1 cellular context compared by ENCODE assay signal in the genomic region with DNA sequence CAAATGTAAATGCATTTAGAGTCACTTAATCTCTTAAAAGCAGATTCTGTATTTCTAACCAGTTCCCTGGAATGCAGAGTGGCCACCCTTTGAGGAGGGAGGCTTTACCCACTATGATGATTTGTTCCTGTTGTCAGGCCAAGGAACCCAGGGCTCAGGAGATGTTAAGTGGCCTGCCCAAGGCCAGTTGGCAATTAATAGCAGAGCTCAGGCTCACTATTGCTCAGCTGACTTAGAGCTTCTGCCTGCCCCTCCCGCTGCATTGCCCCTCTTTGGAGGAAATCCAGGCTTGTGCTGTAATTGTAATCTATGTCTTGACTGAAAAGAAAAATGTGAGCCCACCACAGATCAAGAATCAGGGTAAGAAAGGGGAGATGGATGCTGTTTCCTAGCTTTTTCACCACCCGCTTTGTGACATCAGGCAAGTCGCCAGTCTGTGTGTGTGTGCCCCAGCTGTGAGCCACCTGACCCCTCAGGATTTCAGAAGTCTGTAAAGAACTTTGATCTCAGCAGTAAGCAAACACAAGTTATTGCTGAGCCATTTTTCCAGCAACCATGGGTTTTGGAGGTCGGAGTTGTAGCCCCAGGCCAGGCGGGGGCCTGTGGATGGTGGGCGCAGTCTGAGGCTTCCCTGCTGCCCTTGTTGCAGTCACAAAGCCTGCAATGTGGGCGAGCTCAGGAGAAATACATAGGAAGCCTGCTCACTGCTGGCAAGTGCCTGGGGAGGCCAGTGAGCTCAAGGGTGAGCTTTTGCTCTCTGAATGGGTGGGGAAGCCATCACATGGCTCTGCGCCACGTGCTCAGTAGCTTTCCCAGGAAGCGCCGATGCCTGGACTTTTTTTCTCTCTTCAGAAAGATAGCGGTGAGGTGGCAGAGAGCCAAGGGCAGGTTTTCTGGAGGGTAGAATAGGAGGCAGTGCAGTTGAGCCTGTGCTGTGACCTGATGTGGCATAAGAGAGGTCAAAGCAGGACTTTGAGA.
TF ChIP-seq lines count a peak whose summit lies in the region.

No MANE protein-coding gene starts in this region.

TF ChIP-seq in HepG2, 621 proteins besides CTCF, POLR2A, EP300 and RAD21 (continued from another document and continues in another):
- TF ChIP-seq, protein P1, sequence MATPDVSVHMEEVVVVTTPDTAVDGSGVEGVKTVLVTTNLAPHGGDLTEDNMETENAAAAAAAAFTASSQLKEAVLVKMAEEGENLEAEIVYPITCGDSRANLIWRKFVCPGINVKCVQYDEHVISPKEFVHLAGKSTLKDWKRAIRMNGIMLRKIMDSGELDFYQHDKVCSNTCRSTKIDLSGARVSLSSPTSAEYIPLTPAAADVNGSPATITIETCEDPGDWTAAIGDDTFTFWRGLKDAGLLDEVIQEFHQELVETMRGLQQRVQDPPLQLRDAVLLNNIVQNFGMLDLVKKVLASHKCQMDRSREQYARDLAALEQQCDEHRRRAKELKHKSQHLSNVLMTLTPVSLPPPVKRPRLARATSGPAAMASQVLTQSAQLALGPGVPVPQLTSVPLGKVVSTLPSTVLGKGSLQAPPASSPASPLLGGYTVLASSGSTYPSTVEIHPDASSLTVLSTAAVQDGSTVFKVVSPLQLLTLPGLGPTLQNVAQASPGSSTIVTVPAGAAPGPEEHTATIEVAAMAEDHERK (CRISPR knock-in tag; IDR thresholded peaks at IDR 0.05; ENCODE audit: low read depth), result no peak
- TF ChIP-seq, protein P2, sequence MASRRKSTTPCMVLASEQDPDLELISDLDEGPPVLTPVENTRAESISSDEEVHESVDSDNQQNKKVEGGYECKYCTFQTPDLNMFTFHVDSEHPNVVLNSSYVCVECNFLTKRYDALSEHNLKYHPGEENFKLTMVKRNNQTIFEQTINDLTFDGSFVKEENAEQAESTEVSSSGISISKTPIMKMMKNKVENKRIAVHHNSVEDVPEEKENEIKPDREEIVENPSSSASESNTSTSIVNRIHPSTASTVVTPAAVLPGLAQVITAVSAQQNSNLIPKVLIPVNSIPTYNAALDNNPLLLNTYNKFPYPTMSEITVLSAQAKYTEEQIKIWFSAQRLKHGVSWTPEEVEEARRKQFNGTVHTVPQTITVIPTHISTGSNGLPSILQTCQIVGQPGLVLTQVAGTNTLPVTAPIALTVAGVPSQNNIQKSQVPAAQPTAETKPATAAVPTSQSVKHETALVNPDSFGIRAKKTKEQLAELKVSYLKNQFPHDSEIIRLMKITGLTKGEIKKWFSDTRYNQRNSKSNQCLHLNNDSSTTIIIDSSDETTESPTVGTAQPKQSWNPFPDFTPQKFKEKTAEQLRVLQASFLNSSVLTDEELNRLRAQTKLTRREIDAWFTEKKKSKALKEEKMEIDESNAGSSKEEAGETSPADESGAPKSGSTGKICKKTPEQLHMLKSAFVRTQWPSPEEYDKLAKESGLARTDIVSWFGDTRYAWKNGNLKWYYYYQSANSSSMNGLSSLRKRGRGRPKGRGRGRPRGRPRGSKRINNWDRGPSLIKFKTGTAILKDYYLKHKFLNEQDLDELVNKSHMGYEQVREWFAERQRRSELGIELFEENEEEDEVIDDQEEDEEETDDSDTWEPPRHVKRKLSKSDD (CRISPR knock-in tag; IDR thresholded peaks at IDR 0.05; ENCODE audit: low read depth), result peak; percentile 54; the same call in 1 of the 2 replicates
- TF ChIP-seq, protein P3, sequence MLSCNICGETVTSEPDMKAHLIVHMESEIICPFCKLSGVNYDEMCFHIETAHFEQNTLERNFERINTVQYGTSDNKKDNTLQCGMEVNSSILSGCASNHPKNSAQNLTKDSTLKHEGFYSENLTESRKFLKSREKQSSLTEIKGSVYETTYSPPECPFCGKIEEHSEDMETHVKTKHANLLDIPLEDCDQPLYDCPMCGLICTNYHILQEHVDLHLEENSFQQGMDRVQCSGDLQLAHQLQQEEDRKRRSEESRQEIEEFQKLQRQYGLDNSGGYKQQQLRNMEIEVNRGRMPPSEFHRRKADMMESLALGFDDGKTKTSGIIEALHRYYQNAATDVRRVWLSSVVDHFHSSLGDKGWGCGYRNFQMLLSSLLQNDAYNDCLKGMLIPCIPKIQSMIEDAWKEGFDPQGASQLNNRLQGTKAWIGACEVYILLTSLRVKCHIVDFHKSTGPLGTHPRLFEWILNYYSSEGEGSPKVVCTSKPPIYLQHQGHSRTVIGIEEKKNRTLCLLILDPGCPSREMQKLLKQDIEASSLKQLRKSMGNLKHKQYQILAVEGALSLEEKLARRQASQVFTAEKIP (CRISPR knock-in tag; IDR thresholded peaks at IDR 0.05; ENCODE audit: borderline replicate concordance), result no peak; the same call in 1 of the 2 replicates
- TF ChIP-seq HIVEP1 (CRISPR knock-in tag; IDR thresholded peaks at IDR 0.05) (peak; percentile 89; the same call in 1 of the 2 replicates), HNF4G (IDR thresholded peaks at IDR 0.05; ENCODE audit: borderline replicate concordance, low read depth, low read length) (peak; percentile 79; the same call in 1 of the 2 replicates), HNF4G (CRISPR knock-in tag; IDR thresholded peaks at IDR 0.05; ENCODE audit: borderline replicate concordance, low read depth) (peak; percentile 56; the same call in 1 of the 2 replicates), ZNF205 (CRISPR knock-in tag; IDR thresholded peaks at IDR 0.05) (no peak; the same call in 1 of the 2 replicates), MAZ (IDR thresholded peaks at IDR 0.05; ENCODE audit: borderline replicate concordance, low read depth, low read length) (no peak), MAZ (CRISPR knock-in tag; IDR thresholded peaks at IDR 0.05; ENCODE audit: low read depth) (no peak), ZNF788 (CRISPR knock-in tag; IDR thresholded peaks at IDR 0.05; ENCODE audit: borderline replicate concordance) (peak; percentile 20; the same call in 1 of the 2 replicates), KDM2A (CRISPR knock-in tag; IDR thresholded peaks at IDR 0.05; ENCODE audit: borderline replicate concordance, low read depth) (peak; percentile 76), ZNF343 (CRISPR knock-in tag; IDR thresholded peaks at IDR 0.05) (peak; percentile 96), SKI (IDR thresholded peaks at IDR 0.05; ENCODE audit: partially characterized antibody) (peak; percentile 63), DPF2 (CRISPR knock-in tag; IDR thresholded peaks at IDR 0.05; ENCODE audit: borderline replicate concordance, low read depth) (no peak), GATAD2A (CRISPR knock-in tag; IDR thresholded peaks at IDR 0.05) (peak; percentile 88), KLF6 (CRISPR knock-in tag; IDR thresholded peaks at IDR 0.05) (no peak), MTF1 (CRISPR knock-in tag; IDR thresholded peaks at IDR 0.05) (0 out of 2 replicates have a peak, but pooled peaks have one; percentile 68), U2AF2 (IDR thresholded peaks at IDR 0.05; ENCODE audit: low read depth, low read length) (no peak), REPIN1 (CRISPR knock-in tag; IDR thresholded peaks at IDR 0.05; ENCODE audit: borderline replicate concordance, low read depth) (peak; percentile 61; the same call in 1 of the 2 replicates), ZNF556 (CRISPR knock-in tag; IDR thresholded peaks at IDR 0.05; ENCODE audit: borderline replicate concordance) (peak; percentile 97), ZNF256 (CRISPR knock-in tag; conservative IDR thresholded peaks at IDR 0.05) (no peak), ZNF883 (CRISPR knock-in tag; IDR thresholded peaks at IDR 0.05; ENCODE audit: not compliant biosample characterization) (peak; percentile 84), MEIS1 (CRISPR knock-in tag; IDR thresholded peaks at IDR 0.05; ENCODE audit: borderline replicate concordance) (peak; percentile 91), CC2D1A (CRISPR knock-in tag; IDR thresholded peaks at IDR 0.05) (no peak), ISX (CRISPR knock-in tag; conservative IDR thresholded peaks at IDR 0.05) (no peak), HNF4A (CRISPR knock-in tag; IDR thresholded peaks at IDR 0.05) (peak; percentile 90), RARA (CRISPR knock-in tag; IDR thresholded peaks at IDR 0.05) (peak; percentile 75), TMF1 (CRISPR knock-in tag; IDR thresholded peaks at IDR 0.05; ENCODE audit: low read depth) (no peak; the same call in 1 of the 2 replicates), MAFF (IDR thresholded peaks at IDR 0.05; ENCODE audit: low read depth, low read length) (peak; percentile 56), ZNF441 (CRISPR knock-in tag; IDR thresholded peaks at IDR 0.05; ENCODE audit: borderline replicate concordance) (peak; percentile 66), ZNF552 (CRISPR knock-in tag; IDR thresholded peaks at IDR 0.05; ENCODE audit: borderline replicate concordance) (no peak; the same call in 1 of the 2 replicates), ZFX (CRISPR knock-in tag; IDR thresholded peaks at IDR 0.05; ENCODE audit: low read depth) (peak; percentile 74; the same call in 1 of the 2 replicates), ZNF607 (CRISPR knock-in tag; IDR thresholded peaks at IDR 0.05; ENCODE audit: borderline replicate concordance) (peak; percentile 80), ZNF224 (CRISPR knock-in tag; IDR thresholded peaks at IDR 0.05) (no peak), KAT7 (CRISPR knock-in tag; IDR thresholded peaks at IDR 0.05; ENCODE audit: borderline replicate concordance) (no peak)
- TF ChIP-seq, protein P4, sequence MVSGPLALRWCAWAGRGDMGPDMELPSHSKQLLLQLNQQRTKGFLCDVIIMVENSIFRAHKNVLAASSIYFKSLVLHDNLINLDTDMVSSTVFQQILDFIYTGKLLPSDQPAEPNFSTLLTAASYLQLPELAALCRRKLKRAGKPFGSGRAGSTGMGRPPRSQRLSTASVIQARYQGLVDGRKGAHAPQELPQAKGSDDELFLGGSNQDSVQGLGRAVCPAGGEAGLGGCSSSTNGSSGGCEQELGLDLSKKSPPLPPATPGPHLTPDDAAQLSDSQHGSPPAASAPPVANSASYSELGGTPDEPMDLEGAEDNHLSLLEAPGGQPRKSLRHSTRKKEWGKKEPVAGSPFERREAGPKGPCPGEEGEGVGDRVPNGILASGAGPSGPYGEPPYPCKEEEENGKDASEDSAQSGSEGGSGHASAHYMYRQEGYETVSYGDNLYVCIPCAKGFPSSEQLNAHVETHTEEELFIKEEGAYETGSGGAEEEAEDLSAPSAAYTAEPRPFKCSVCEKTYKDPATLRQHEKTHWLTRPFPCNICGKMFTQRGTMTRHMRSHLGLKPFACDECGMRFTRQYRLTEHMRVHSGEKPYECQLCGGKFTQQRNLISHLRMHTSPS (CRISPR knock-in tag; IDR thresholded peaks at IDR 0.05; ENCODE audit: low read depth), result peak; percentile 76
- TF ChIP-seq, protein P5, sequence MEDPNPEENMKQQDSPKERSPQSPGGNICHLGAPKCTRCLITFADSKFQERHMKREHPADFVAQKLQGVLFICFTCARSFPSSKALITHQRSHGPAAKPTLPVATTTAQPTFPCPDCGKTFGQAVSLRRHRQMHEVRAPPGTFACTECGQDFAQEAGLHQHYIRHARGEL (CRISPR knock-in tag; IDR thresholded peaks at IDR 0.05), result no peak
- TF ChIP-seq, protein P6, sequence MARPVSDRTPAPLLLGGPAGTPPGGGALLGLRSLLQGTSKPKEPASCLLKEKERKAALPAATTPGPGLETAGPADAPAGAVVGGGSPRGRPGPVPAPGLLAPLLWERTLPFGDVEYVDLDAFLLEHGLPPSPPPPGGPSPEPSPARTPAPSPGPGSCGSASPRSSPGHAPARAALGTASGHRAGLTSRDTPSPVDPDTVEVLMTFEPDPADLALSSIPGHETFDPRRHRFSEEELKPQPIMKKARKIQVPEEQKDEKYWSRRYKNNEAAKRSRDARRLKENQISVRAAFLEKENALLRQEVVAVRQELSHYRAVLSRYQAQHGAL (CRISPR knock-in tag; IDR thresholded peaks at IDR 0.05; ENCODE audit: not compliant biosample characterization), result peak; percentile 37
- TF ChIP-seq, protein P7, sequence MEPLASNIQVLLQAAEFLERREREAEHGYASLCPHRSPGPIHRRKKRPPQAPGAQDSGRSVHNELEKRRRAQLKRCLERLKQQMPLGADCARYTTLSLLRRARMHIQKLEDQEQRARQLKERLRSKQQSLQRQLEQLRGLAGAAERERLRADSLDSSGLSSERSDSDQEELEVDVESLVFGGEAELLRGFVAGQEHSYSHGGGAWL (CRISPR knock-in tag; IDR thresholded peaks at IDR 0.05), result peak; percentile 59; the same call in 1 of the 2 replicates
- TF ChIP-seq, protein P8, sequence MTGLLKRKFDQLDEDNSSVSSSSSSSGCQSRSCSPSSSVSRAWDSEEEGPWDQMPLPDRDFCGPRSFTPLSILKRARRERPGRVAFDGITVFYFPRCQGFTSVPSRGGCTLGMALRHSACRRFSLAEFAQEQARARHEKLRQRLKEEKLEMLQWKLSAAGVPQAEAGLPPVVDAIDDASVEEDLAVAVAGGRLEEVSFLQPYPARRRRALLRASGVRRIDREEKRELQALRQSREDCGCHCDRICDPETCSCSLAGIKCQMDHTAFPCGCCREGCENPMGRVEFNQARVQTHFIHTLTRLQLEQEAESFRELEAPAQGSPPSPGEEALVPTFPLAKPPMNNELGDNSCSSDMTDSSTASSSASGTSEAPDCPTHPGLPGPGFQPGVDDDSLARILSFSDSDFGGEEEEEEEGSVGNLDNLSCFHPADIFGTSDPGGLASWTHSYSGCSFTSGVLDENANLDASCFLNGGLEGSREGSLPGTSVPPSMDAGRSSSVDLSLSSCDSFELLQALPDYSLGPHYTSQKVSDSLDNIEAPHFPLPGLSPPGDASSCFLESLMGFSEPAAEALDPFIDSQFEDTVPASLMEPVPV (CRISPR knock-in tag; IDR thresholded peaks at IDR 0.05), result no peak
- TF ChIP-seq, protein P9, sequence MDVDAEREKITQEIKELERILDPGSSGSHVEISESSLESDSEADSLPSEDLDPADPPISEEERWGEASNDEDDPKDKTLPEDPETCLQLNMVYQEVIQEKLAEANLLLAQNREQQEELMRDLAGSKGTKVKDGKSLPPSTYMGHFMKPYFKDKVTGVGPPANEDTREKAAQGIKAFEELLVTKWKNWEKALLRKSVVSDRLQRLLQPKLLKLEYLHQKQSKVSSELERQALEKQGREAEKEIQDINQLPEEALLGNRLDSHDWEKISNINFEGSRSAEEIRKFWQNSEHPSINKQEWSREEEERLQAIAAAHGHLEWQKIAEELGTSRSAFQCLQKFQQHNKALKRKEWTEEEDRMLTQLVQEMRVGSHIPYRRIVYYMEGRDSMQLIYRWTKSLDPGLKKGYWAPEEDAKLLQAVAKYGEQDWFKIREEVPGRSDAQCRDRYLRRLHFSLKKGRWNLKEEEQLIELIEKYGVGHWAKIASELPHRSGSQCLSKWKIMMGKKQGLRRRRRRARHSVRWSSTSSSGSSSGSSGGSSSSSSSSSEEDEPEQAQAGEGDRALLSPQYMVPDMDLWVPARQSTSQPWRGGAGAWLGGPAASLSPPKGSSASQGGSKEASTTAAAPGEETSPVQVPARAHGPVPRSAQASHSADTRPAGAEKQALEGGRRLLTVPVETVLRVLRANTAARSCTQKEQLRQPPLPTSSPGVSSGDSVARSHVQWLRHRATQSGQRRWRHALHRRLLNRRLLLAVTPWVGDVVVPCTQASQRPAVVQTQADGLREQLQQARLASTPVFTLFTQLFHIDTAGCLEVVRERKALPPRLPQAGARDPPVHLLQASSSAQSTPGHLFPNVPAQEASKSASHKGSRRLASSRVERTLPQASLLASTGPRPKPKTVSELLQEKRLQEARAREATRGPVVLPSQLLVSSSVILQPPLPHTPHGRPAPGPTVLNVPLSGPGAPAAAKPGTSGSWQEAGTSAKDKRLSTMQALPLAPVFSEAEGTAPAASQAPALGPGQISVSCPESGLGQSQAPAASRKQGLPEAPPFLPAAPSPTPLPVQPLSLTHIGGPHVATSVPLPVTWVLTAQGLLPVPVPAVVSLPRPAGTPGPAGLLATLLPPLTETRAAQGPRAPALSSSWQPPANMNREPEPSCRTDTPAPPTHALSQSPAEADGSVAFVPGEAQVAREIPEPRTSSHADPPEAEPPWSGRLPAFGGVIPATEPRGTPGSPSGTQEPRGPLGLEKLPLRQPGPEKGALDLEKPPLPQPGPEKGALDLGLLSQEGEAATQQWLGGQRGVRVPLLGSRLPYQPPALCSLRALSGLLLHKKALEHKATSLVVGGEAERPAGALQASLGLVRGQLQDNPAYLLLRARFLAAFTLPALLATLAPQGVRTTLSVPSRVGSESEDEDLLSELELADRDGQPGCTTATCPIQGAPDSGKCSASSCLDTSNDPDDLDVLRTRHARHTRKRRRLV (CRISPR knock-in tag; IDR thresholded peaks at IDR 0.05), result peak; percentile 79
